Comparison of ENCODE assay signal across 7 cellular contexts in the genomic region with DNA sequence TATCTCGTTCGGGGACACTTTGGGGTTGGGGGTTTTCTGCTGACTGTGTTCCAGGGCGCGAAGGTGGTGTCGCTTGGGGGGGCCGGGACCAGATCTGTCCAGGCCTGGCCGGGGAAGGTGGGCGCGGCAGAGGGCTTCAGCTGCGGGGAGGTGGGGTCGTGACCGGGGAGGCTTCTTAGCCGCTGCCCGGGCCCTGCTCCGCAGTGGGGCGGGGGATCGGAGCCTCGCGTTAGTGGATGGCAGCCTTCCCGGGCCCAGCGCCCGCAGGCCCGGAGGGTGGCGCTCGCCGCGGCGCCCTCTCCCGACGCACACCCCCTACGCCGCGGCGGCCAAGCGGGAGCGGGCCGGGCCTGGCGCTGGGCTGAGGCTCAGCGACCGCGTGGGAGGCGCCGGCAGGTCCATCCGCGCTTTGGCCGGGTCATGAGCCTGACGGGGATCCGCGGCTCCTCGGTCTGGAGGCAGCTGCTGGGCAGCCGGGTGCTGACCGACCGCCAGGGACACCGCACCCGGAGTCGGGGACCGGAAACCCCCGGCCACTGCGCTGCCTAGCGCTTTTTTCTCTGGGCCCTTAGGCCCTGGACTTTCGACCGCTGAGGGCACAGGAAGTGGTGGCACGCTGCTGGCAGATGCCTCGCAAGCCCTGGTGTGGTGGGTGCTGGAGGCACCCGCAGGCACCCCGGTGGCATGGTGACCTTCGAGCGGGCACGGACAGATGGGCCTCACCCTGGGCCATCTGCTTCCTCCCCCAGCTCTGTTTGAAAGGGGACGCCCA. TPM values are rescaled to one million over a fixed set of nuclear protein-coding genes. Genes with fewer than 3 reads are reported as not detected.
A peak's percentile ranks its signal among the peaks of the same experiment; 100 is the strongest.
DNase-seq lines count a peak whose midpoint lies in the region; ATAC-seq, FAIRE-seq and TF ChIP-seq lines count a peak whose summit lies in the region.

No MANE protein-coding gene starts in this region.

- no peaks in the 10 kb centered on the region; the same call in 1 of the 2 replicates for H3K36me3 ChIP-seq in SK-N-MC (ENCODE audit: insufficient read depth, low read length)
- H3K36me3 ChIP-seq in bronchial epithelial cell (ENCODE audit: control insufficient read depth, insufficient read depth, low read length): peaks cover 1% of the 10 kb centered on the region
- H3K36me3 ChIP-seq in kidney epithelial cell (ENCODE audit: control insufficient read depth, insufficient read depth, low read length): peaks cover 1% of the 10 kb centered on the region

- H3K9ac ChIP-seq in SK-N-MC (ENCODE audit: insufficient read length): peak overlapping the region; percentile 88

- ATAC-seq in HG02759 (IDR thresholded peaks at IDR 0.05; ENCODE audit: unreplicated experiment) (peak; percentile 26), GM18870 (IDR thresholded peaks at IDR 0.05; ENCODE audit: unreplicated experiment) (no peak)

- peak; percentile 57 for TF ChIP-seq CTCF in bronchial epithelial cell (IDR thresholded peaks at IDR 0.05; ENCODE audit: insufficient read depth, low read length, severe bottlenecking)
- no peak for TF ChIP-seq CTCF in kidney epithelial cell (IDR thresholded peaks at IDR 0.05; ENCODE audit: insufficient read depth, low read length, poor library complexity, severe bottlenecking)

- FAIRE-seq in bronchial epithelial cell (lab: Jason Lieb, UNC): no peak

- no peaks in the 10 kb centered on the region for H3K9me3 ChIP-seq in SK-N-MC (ENCODE audit: low read depth, low read length)

- no peak overlapping the region for H3K27ac ChIP-seq in SK-N-MC

- no peaks in the 10 kb centered on the region for H3K27me3 ChIP-seq in bronchial epithelial cell (ENCODE audit: control insufficient read depth, insufficient read depth, low read length)
- H3K27me3 ChIP-seq in kidney epithelial cell (ENCODE audit: control insufficient read depth, insufficient read depth, low read length): no peaks in the 10 kb centered on the region

- DNase-seq in SK-N-MC (ENCODE audit: low read depth, low spot score) (no peak), bronchial epithelial cell (ENCODE audit: low read depth) (no peak), kidney epithelial cell (ENCODE audit: low read depth) (no peak)
- DNase-seq in stimulated activated CD4-positive, alpha-beta T cell treated with anti-CD3 and anti-CD28 coated beads, Interleukin-1b, Interleukin-23, amount 100 ng/mL, for 48 hours: peak; percentile 27

- H3K4me3 ChIP-seq in GM08714 (ENCODE audit: low read length) (peak overlapping the region; percentile 90), SK-N-MC (peak overlapping the region; percentile 98), bronchial epithelial cell (ENCODE audit: low read depth, low read length) (peak overlapping the region; percentile 74), kidney epithelial cell (ENCODE audit: low read depth, low read length) (peak overlapping the region; percentile 81)

RNA-seq across cellular contexts. Expression of a gene that starts 1.2 kb away (rescaled TPM):
- total RNA-seq in bronchial epithelial cell: 52.7 and 61.1 TPM in 2 replicates
- 77.4 and 92.8 TPM in 2 replicates for total RNA-seq in kidney epithelial cell

RNA-seq across cellular contexts. Expression of a gene that starts 4.1 kb away (rescaled TPM):
- total RNA-seq in bronchial epithelial cell: 9.0 and 11.6 TPM in 2 replicates
- 46.3 and 66.0 TPM in 2 replicates for total RNA-seq in kidney epithelial cell

RNA-seq across cellular contexts. Expression of a gene that starts 6.8 kb away (rescaled TPM):
- total RNA-seq in bronchial epithelial cell: 51.6 and 65.8 TPM in 2 replicates
- 70.9 and 71.7 TPM in 2 replicates for total RNA-seq in kidney epithelial cell

RNA-seq across cellular contexts. Expression of a gene that starts 28.0 kb away (rescaled TPM):
- total RNA-seq in bronchial epithelial cell (33.2 and 38.9 TPM in 2 replicates), kidney epithelial cell (166 and 201 TPM in 2 replicates)

RNA-seq across cellular contexts. Expression of a gene that starts 29.7 kb away (rescaled TPM):
- total RNA-seq in bronchial epithelial cell (11.6 and 12.4 TPM in 2 replicates), kidney epithelial cell (21.5 and 27.0 TPM in 2 replicates)
